30 cellular contexts compared by ENCODE assay signal in the genomic region with DNA sequence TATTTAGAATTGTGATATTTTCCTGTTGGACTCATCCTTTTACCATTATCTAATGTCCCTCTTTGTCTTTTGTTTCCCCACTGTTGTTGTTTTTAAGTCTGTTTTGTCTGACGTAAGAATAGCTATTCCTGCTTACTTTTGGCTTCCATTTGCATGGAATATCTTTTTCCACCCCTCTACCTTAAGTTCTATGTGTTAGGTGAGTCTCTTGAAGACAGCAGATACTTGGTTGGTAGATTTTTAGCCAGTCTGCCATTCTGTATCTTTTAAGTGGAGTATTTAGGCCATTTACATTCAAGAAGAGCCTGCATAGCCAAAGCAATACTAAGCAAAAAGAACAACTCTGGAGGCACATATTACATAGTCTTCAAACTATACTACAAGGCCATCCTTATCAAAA. TPM values are rescaled to one million over a fixed set of nuclear protein-coding genes. Genes with fewer than 3 reads are reported as not detected.
"Had no signal": no experiment of that assay in that cellular context is flagged by ENCODE, and none has a peak within 500 bp of the region (broad histone marks: within the 10 kb centered on the region; RNA-seq: fewer than 3 reads in every experiment).

No MANE protein-coding gene starts in this region.

- H3K9me3 Mint-ChIP-seq: dendritic cell treated with granulocyte-macrophage colony-stimulating factor and Interleukin-4, amounts not matched to agents 40 ng/mL and 50 ng/mL, for 4 days; effector memory CD8-positive, alpha-beta T cell; endodermal cell; naive thymus-derived CD8-positive, alpha-beta T cell had no signal

- H3K36me3 ChIP-seq: esophagus squamous epithelium, gastrocnemius medialis, heart right ventricle, left lung, lower lobe of right lung had no signal

- H3K36me3 Mint-ChIP-seq: naive B cell; naive thymus-derived CD8-positive, alpha-beta T cell had no signal

- H3K9me3 ChIP-seq: esophagus squamous epithelium, gastrocnemius medialis, heart right ventricle, left lung, lower lobe of right lung, mucosa of descending colon had no signal

- H3K4me1 Mint-ChIP-seq: mesothelial cell of epicardium had no signal

- DNase-seq: cortex of kidney; effector CD8-positive, alpha-beta T cell; effector memory CD8-positive, alpha-beta T cell; endodermal cell; erythroblast; esophagus squamous epithelium; foreskin fibroblast; foreskin melanocyte; gastrocnemius medialis; glutamatergic neuron; head of caudate nucleus; heart right ventricle; hippocampal formation; left cardiac atrium; left lung; left ventricle myocardium superior; lower lobe of right lung; mesenchymal stem cell; mucosa of descending colon; naive B cell; naive thymus-derived CD8-positive, alpha-beta T cell had no signal

- ATAC-seq: effector memory CD8-positive, alpha-beta T cell; esophagus mucosa; gastrocnemius medialis; heart right ventricle; left cardiac atrium; left lung; left ventricle myocardium superior; lower lobe of right lung; mucosa of descending colon; naive thymus-derived CD8-positive, alpha-beta T cell had no signal

- H3K4me3 Mint-ChIP-seq: dendritic cell treated with granulocyte-macrophage colony-stimulating factor and Interleukin-4, amounts not matched to agents 40 ng/mL and 50 ng/mL, for 4 days; effector memory CD8-positive, alpha-beta T cell; endodermal cell; mesothelial cell of epicardium; naive B cell; naive thymus-derived CD8-positive, alpha-beta T cell had no signal

- H3K4me1 ChIP-seq: gastrocnemius medialis had no signal

- H3K27ac Mint-ChIP-seq: dendritic cell treated with granulocyte-macrophage colony-stimulating factor and Interleukin-4, amounts not matched to agents 40 ng/mL and 50 ng/mL, for 4 days; effector memory CD8-positive, alpha-beta T cell; endodermal cell; mesothelial cell of epicardium; naive B cell; naive thymus-derived CD8-positive, alpha-beta T cell had no signal

- H3K4me3 ChIP-seq: esophagus squamous epithelium, gastrocnemius medialis, heart right ventricle, left lung, lower lobe of right lung, mucosa of descending colon had no signal

- H3K27me3 Mint-ChIP-seq: naive B cell had no signal

- H3K27ac ChIP-seq: epithelial cell of prostate, esophagus squamous epithelium, gastrocnemius medialis, heart right ventricle, left lung, lower lobe of right lung had no signal

RNA-seq across cellular contexts. Expression of a gene that starts 39.2 kb away (rescaled TPM):
- total RNA-seq: dermis microvascular lymphatic vessel endothelial cell; esophagus mucosa; gastrocnemius medialis; glomerular endothelial cell; heart right ventricle; left cardiac atrium; left lung; left ventricle myocardium superior; lower leg skin; lower lobe of right lung; lung microvascular endothelial cell; mucosa of descending colon; myocyte; naive thymus-derived CD8-positive, alpha-beta T cell had no signal
